1 cellular context compared by ENCODE assay signal in the genomic region with DNA sequence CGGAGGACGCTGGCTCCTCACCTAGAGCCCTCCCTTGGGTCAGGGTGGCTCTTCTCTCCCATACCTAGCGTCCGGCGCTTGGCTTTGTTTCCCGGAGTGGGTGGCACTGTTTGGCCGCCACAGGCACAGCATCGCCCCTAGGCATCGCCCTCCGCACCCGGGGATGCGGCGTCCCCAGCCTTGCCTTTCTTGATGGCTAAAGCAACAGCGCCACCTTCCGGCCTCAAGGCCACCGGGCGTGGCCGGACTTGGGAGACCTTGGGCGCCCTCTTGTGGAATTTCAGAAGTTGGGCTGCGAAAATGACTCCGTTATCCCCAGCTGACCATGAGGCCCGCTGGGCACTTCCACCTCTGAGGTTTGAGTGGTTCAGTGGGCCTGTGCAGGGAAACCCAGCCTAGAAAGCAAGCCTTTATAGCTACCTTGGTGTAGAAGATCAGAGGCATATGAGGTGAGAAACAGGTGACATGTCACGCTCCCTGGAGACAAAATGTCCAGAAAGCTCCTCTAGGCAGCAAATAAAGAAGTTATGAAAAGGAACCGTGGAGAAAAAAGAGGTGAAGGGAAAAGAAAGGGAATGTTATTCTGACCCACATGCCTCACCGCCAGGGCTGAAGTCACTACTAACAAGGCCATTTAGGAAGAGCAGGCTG.
TF ChIP-seq lines count a peak whose summit lies in the region.

No MANE protein-coding gene starts in this region.

TF ChIP-seq in endothelial cell of umbilical vein, 7 proteins besides CTCF, POLR2A, EP300 and RAD21:
- no peak for TF ChIP-seq MYC (IDR thresholded peaks at IDR 0.05; ENCODE audit: low read depth, low read length)
- TF ChIP-seq GATA2 (IDR thresholded peaks at IDR 0.05; ENCODE audit: insufficient read depth, insufficient read length, low read depth, low read length): no peak
- TF ChIP-seq POLR2AphosphoS5 (IDR thresholded peaks at IDR 0.05; ENCODE audit: insufficient read depth, low read depth, low read length): no peak
- no peak for TF ChIP-seq JUN (IDR thresholded peaks at IDR 0.05; ENCODE audit: borderline replicate concordance, insufficient read depth, insufficient read length, low read depth)
- TF ChIP-seq FOS (IDR thresholded peaks at IDR 0.05; ENCODE audit: borderline replicate concordance, insufficient read depth, low read length): no peak
- TF ChIP-seq, protein P1, sequence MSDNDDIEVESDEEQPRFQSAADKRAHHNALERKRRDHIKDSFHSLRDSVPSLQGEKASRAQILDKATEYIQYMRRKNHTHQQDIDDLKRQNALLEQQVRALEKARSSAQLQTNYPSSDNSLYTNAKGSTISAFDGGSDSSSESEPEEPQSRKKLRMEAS (IDR thresholded peaks at IDR 0.05; ENCODE audit: insufficient read depth, insufficient read length): no peak
